Comparison of ENCODE assay signal across 1 cellular context in genomic region chr17:78315355-78316114, GRCh38.
TF ChIP-seq lines count a peak whose summit lies in the region.

No MANE protein-coding gene starts in this region.

TF ChIP-seq in GM23338, 12 proteins besides CTCF, POLR2A, EP300 and RAD21 (continued from another document):
- TF ChIP-seq, protein P1, sequence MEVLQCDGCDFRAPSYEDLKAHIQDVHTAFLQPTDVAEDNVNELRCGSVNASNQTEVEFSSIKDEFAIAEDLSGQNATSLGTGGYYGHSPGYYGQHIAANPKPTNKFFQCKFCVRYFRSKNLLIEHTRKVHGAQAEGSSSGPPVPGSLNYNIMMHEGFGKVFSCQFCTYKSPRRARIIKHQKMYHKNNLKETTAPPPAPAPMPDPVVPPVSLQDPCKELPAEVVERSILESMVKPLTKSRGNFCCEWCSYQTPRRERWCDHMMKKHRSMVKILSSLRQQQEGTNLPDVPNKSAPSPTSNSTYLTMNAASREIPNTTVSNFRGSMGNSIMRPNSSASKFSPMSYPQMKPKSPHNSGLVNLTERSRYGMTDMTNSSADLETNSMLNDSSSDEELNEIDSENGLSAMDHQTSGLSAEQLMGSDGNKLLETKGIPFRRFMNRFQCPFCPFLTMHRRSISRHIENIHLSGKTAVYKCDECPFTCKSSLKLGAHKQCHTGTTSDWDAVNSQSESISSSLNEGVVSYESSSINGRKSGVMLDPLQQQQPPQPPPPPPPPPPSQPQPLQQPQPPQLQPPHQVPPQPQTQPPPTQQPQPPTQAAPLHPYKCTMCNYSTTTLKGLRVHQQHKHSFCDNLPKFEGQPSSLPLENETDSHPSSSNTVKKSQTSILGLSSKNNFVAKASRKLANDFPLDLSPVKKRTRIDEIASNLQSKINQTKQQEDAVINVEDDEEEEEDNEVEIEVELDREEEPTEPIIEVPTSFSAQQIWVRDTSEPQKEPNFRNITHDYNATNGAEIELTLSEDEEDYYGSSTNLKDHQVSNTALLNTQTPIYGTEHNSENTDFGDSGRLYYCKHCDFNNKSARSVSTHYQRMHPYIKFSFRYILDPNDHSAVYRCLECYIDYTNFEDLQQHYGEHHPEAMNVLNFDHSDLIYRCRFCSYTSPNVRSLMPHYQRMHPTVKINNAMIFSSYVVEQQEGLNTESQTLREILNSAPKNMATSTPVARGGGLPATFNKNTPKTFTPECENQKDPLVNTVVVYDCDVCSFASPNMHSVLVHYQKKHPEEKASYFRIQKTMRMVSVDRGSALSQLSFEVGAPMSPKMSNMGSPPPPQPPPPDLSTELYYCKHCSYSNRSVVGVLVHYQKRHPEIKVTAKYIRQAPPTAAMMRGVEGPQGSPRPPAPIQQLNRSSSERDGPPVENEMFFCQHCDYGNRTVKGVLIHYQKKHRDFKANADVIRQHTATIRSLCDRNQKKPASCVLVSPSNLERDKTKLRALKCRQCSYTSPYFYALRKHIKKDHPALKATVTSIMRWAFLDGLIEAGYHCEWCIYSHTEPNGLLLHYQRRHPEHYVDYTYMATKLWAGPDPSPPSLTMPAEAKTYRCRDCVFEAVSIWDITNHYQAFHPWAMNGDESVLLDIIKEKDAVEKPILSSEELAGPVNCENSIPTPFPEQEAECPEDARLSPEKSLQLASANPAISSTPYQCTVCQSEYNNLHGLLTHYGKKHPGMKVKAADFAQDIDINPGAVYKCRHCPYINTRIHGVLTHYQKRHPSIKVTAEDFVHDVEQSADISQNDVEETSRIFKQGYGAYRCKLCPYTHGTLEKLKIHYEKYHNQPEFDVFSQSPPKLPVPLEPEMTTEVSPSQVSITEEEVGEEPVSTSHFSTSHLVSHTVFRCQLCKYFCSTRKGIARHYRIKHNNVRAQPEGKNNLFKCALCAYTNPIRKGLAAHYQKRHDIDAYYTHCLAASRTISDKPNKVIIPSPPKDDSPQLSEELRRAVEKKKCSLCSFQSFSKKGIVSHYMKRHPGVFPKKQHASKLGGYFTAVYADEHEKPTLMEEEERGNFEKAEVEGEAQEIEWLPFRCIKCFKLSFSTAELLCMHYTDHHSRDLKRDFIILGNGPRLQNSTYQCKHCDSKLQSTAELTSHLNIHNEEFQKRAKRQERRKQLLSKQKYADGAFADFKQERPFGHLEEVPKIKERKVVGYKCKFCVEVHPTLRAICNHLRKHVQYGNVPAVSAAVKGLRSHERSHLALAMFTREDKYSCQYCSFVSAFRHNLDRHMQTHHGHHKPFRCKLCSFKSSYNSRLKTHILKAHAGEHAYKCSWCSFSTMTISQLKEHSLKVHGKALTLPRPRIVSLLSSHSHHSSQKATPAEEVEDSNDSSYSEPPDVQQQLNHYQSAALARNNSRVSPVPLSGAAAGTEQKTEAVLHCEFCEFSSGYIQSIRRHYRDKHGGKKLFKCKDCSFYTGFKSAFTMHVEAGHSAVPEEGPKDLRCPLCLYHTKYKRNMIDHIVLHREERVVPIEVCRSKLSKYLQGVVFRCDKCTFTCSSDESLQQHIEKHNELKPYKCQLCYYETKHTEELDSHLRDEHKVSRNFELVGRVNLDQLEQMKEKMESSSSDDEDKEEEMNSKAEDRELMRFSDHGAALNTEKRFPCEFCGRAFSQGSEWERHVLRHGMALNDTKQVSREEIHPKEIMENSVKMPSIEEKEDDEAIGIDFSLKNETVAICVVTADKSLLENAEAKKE (CRISPR knock-in tag; IDR thresholded peaks at IDR 0.05) = no peak
- no peak for TF ChIP-seq JUNB (IDR thresholded peaks at IDR 0.05; ENCODE audit: unreplicated experiment)
- TF ChIP-seq CREB1 (CRISPR knock-in tag; IDR thresholded peaks at IDR 0.05; ENCODE audit: low read depth) = no peak
- TF ChIP-seq POLR2AphosphoS5 (IDR thresholded peaks at IDR 0.05; ENCODE audit: low read depth) = no peak
- TF ChIP-seq ZNF114 (CRISPR knock-in tag; IDR thresholded peaks at IDR 0.05) = no peak
- TF ChIP-seq STAT1 (IDR thresholded peaks at IDR 0.05; ENCODE audit: unreplicated experiment) = no peak
TF ChIP-seq in GM23338: peak in this region for 0.
